17 cellular contexts compared by ENCODE assay signal in genomic region chr5:84724683-84725082, GRCh38.
DNase-seq lines count a peak whose midpoint lies in the region; ATAC-seq, FAIRE-seq and TF ChIP-seq lines count a peak whose summit lies in the region.
"Had no signal": no experiment of that assay in that cellular context is flagged by ENCODE, and none has a peak within 500 bp of the region (broad histone marks: within the 10 kb centered on the region; RNA-seq: fewer than 3 reads in every experiment).

No MANE protein-coding gene starts in this region.

- no peak overlapping the region for H3K4me3 ChIP-seq in SK-N-MC
- H3K4me3 ChIP-seq in fibroblast of lung (replicated peaks in 1 of 4; ENCODE audit: control extremely low read depth in 1 of 4, insufficient read depth in 1 of 4, low read depth in 3 of 4, low read length in 4 of 4), result no peak overlapping the region
- H3K4me3 ChIP-seq in skeletal muscle cell (ENCODE audit: low read depth, low read length), result no peak overlapping the region

- H3K9ac ChIP-seq in SK-N-MC (ENCODE audit: insufficient read length) (no peak overlapping the region), fibroblast of lung (ENCODE audit: insufficient read depth, low read length) (no peak overlapping the region)

- H3K27ac ChIP-seq in SK-N-MC, result no peak overlapping the region
- no peak overlapping the region for H3K27ac ChIP-seq in fibroblast of lung (ENCODE audit: insufficient read depth, low read length)

- no peak for TF ChIP-seq POLR2A in GM12892 (IDR thresholded peaks at IDR 0.05; ENCODE audit: low read depth, low read length)

- H3K27me3 ChIP-seq in fibroblast of lung (ENCODE audit: control insufficient read depth, insufficient read depth, low read length), result no peaks in the 10 kb centered on the region

- no peaks in the 10 kb centered on the region for H3K4me1 ChIP-seq in fibroblast of lung (ENCODE audit: control insufficient read depth, extremely low read depth, insufficient read depth, low read length)

- DNase-seq in GM03348 (ENCODE audit: low spot score) (peak; percentile 8), SK-N-MC (ENCODE audit: low read depth, low spot score) (peak; percentile 3), fibroblast of lung (ENCODE audit: low read depth in 2 of 2) (peak; percentile 68 to 86), skeletal muscle cell (ENCODE audit: low read depth) (peak; percentile 20), GM12892 (ENCODE audit: insufficient read length) (no peak), omental fat pad (ENCODE audit: low spot score) (no peak)
- DNase-seq: activated CD4-positive, alpha-beta T cell treated with anti-CD3 and anti-CD28 coated beads for 48 hours; activated T-cell treated with anti-CD3 and anti-CD28 coated beads, Interleukin-2, amount 50 U/mL, for 72 hours; C1 segment of cervical spinal cord; dermis blood vessel endothelial cell; DMS79; midbrain; NCI-H187; RPMI8226 had no signal

- H3K79me2 ChIP-seq in fibroblast of lung (ENCODE audit: control insufficient read depth, insufficient read depth, low read length), result no peaks in the 10 kb centered on the region

- H3K36me3 ChIP-seq in SK-N-MC (ENCODE audit: insufficient read depth, low read length) (no peaks in the 10 kb centered on the region), fibroblast of lung (ENCODE audit: control insufficient read depth, insufficient read depth, low read length) (no peaks in the 10 kb centered on the region)

- no peaks in the 10 kb centered on the region for H4K20me1 ChIP-seq in fibroblast of lung (ENCODE audit: control insufficient read depth, extremely low read depth, insufficient read depth, low read length)

- no peak overlapping the region for H2AFZ ChIP-seq in fibroblast of lung (ENCODE audit: low read length)

- no peak for TF ChIP-seq CTCF in fibroblast of lung (conservative IDR thresholded peaks at IDR 0.05 in 1 of 2, IDR thresholded peaks at IDR 0.05 in 1 of 2; ENCODE audit: low read depth in 1 of 2, low read length in 2 of 2)
- no peak for TF ChIP-seq CTCF in omental fat pad (IDR thresholded peaks at IDR 0.05)

- ATAC-seq in HG02571 (IDR thresholded peaks at IDR 0.05; ENCODE audit: unreplicated experiment) (no peak), GM21529 (IDR thresholded peaks at IDR 0.05; ENCODE audit: unreplicated experiment) (no peak), omental fat pad (ENCODE audit: low FRiP score) (no peak)
- ATAC-seq: activated T-cell treated with anti-CD3 and anti-CD28 coated beads, Interleukin-2, amount 50 U/mL, for 72 hours had no signal

- H3K4me2 ChIP-seq in fibroblast of lung (ENCODE audit: extremely low read depth, insufficient read depth, low read length), result no peak overlapping the region

- H3K9me3 ChIP-seq in SK-N-MC (ENCODE audit: low read depth, low read length), result no peaks in the 10 kb centered on the region
- H3K9me3 ChIP-seq in fibroblast of lung (ENCODE audit: control insufficient read depth, insufficient read depth, low read depth, low read length), result no peaks in the 10 kb centered on the region

- FAIRE-seq in GM12892 (lab: Jason Lieb, UNC), result no peak
- FAIRE-seq: frontal cortex had no signal

Comparison
In these comparisons a context has a peak if more than half of its experiments do, and no peak if none do; other contexts are left out.
1. DNase-seq: peak in GM03348 (single experiment), SK-N-MC (single experiment), fibroblast of lung (2 of 2) and skeletal muscle cell (single experiment); none in GM12892 (single experiment) and omental fat pad (single experiment).